In genomic region chr6:132730560-132730959, GRCh38 we compare ENCODE assay signal across 1 cellular context.
TF ChIP-seq lines count a peak whose summit lies in the region.

No MANE protein-coding gene starts in this region.

TF ChIP-seq in HepG2, 621 proteins besides CTCF, POLR2A, EP300 and RAD21 (continued from another document and continues in another):
- TF ChIP-seq, protein P1, sequence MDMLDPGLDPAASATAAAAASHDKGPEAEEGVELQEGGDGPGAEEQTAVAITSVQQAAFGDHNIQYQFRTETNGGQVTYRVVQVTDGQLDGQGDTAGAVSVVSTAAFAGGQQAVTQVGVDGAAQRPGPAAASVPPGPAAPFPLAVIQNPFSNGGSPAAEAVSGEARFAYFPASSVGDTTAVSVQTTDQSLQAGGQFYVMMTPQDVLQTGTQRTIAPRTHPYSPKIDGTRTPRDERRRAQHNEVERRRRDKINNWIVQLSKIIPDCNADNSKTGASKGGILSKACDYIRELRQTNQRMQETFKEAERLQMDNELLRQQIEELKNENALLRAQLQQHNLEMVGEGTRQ (IDR thresholded peaks at IDR 0.05; ENCODE audit: low read depth, low read length) = no peak
- TF ChIP-seq, protein P1 (CRISPR knock-in tag; IDR thresholded peaks at IDR 0.05; ENCODE audit: borderline replicate concordance) = no peak
- TF ChIP-seq SIX4 (CRISPR knock-in tag; IDR thresholded peaks at IDR 0.05) (no peak), PRPF4 (IDR thresholded peaks at IDR 0.05; ENCODE audit: low read depth, low read length, poor library complexity, severe bottlenecking) (no peak), TSC22D2 (CRISPR knock-in tag; IDR thresholded peaks at IDR 0.05; ENCODE audit: borderline replicate concordance) (no peak), SMYD3 (CRISPR knock-in tag; IDR thresholded peaks at IDR 0.05) (no peak), CHCHD3 (CRISPR knock-in tag; IDR thresholded peaks at IDR 0.05) (no peak), FIP1L1 (IDR thresholded peaks at IDR 0.05; ENCODE audit: borderline replicate concordance, insufficient read depth, low read depth, low read length) (no peak), MYNN (CRISPR knock-in tag; IDR thresholded peaks at IDR 0.05; ENCODE audit: low read depth) (no peak), IRF2 (CRISPR knock-in tag; IDR thresholded peaks at IDR 0.05) (no peak), ZBTB4 (CRISPR knock-in tag; IDR thresholded peaks at IDR 0.05; ENCODE audit: borderline replicate concordance) (no peak), AHDC1 (CRISPR knock-in tag; IDR thresholded peaks at IDR 0.05; ENCODE audit: borderline replicate concordance) (peak; percentile 91), BRD4 (CRISPR knock-in tag; IDR thresholded peaks at IDR 0.05) (no peak), ZNF451 (CRISPR knock-in tag; IDR thresholded peaks at IDR 0.05) (no peak), REXO4 (CRISPR knock-in tag; IDR thresholded peaks at IDR 0.05; ENCODE audit: borderline replicate concordance) (no peak), ZFP41 (CRISPR knock-in tag; IDR thresholded peaks at IDR 0.05; ENCODE audit: borderline replicate concordance) (no peak), KAT7 (CRISPR knock-in tag; IDR thresholded peaks at IDR 0.05; ENCODE audit: borderline replicate concordance) (no peak), JARID2 (CRISPR knock-in tag; IDR thresholded peaks at IDR 0.05; ENCODE audit: insufficient replicate concordance) (no peak), SUZ12 (IDR thresholded peaks at IDR 0.05; ENCODE audit: low read depth, low read length) (no peak), IKZF1 (IDR thresholded peaks at IDR 0.05) (no peak), CREM (IDR thresholded peaks at IDR 0.05) (peak; percentile 46), CREM (CRISPR knock-in tag; IDR thresholded peaks at IDR 0.05) (no peak), ZBTB7A (CRISPR knock-in tag; IDR thresholded peaks at IDR 0.05) (no peak), HNRNPK (IDR thresholded peaks at IDR 0.05; ENCODE audit: low read depth, low read length, poor library complexity, severe bottlenecking) (no peak), HBP1 (CRISPR knock-in tag; IDR thresholded peaks at IDR 0.05; ENCODE audit: low read depth) (no peak), ZNF619 (CRISPR knock-in tag; IDR thresholded peaks at IDR 0.05) (no peak), TCF7 (IDR thresholded peaks at IDR 0.05; ENCODE audit: low read depth) (no peak), ZBTB8A (CRISPR knock-in tag; IDR thresholded peaks at IDR 0.05; ENCODE audit: borderline replicate concordance, low read depth) (no peak), GZF1 (CRISPR knock-in tag; IDR thresholded peaks at IDR 0.05) (no peak), RORA (CRISPR knock-in tag; IDR thresholded peaks at IDR 0.05) (no peak)
- TF ChIP-seq, protein P2, sequence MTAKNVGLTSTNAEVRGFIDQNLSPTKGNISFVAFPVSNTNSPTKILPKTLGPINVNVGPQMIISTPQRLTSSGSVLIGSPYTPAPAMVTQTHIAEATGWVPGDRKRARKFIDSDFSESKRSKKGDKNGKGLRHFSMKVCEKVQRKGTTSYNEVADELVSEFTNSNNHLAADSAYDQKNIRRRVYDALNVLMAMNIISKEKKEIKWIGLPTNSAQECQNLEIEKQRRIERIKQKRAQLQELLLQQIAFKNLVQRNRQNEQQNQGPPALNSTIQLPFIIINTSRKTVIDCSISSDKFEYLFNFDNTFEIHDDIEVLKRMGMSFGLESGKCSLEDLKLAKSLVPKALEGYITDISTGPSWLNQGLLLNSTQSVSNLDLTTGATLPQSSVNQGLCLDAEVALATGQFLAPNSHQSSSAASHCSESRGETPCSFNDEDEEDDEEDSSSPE (CRISPR knock-in tag; IDR thresholded peaks at IDR 0.05) = no peak
- TF ChIP-seq, protein P3, sequence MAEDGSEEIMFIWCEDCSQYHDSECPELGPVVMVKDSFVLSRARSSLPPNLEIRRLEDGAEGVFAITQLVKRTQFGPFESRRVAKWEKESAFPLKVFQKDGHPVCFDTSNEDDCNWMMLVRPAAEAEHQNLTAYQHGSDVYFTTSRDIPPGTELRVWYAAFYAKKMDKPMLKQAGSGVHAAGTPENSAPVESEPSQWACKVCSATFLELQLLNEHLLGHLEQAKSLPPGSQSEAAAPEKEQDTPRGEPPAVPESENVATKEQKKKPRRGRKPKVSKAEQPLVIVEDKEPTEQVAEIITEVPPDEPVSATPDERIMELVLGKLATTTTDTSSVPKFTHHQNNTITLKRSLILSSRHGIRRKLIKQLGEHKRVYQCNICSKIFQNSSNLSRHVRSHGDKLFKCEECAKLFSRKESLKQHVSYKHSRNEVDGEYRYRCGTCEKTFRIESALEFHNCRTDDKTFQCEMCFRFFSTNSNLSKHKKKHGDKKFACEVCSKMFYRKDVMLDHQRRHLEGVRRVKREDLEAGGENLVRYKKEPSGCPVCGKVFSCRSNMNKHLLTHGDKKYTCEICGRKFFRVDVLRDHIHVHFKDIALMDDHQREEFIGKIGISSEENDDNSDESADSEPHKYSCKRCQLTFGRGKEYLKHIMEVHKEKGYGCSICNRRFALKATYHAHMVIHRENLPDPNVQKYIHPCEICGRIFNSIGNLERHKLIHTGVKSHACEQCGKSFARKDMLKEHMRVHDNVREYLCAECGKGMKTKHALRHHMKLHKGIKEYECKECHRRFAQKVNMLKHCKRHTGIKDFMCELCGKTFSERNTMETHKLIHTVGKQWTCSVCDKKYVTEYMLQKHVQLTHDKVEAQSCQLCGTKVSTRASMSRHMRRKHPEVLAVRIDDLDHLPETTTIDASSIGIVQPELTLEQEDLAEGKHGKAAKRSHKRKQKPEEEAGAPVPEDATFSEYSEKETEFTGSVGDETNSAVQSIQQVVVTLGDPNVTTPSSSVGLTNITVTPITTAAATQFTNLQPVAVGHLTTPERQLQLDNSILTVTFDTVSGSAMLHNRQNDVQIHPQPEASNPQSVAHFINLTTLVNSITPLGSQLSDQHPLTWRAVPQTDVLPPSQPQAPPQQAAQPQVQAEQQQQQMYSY (CRISPR knock-in tag; IDR thresholded peaks at IDR 0.05) = no peak
- TF ChIP-seq, protein P4, sequence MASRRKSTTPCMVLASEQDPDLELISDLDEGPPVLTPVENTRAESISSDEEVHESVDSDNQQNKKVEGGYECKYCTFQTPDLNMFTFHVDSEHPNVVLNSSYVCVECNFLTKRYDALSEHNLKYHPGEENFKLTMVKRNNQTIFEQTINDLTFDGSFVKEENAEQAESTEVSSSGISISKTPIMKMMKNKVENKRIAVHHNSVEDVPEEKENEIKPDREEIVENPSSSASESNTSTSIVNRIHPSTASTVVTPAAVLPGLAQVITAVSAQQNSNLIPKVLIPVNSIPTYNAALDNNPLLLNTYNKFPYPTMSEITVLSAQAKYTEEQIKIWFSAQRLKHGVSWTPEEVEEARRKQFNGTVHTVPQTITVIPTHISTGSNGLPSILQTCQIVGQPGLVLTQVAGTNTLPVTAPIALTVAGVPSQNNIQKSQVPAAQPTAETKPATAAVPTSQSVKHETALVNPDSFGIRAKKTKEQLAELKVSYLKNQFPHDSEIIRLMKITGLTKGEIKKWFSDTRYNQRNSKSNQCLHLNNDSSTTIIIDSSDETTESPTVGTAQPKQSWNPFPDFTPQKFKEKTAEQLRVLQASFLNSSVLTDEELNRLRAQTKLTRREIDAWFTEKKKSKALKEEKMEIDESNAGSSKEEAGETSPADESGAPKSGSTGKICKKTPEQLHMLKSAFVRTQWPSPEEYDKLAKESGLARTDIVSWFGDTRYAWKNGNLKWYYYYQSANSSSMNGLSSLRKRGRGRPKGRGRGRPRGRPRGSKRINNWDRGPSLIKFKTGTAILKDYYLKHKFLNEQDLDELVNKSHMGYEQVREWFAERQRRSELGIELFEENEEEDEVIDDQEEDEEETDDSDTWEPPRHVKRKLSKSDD (CRISPR knock-in tag; IDR thresholded peaks at IDR 0.05; ENCODE audit: low read depth) = no peak
- TF ChIP-seq, protein P5, sequence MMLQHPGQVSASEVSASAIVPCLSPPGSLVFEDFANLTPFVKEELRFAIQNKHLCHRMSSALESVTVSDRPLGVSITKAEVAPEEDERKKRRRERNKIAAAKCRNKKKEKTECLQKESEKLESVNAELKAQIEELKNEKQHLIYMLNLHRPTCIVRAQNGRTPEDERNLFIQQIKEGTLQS (CRISPR knock-in tag; IDR thresholded peaks at IDR 0.05) = no peak
- TF ChIP-seq, protein P6, sequence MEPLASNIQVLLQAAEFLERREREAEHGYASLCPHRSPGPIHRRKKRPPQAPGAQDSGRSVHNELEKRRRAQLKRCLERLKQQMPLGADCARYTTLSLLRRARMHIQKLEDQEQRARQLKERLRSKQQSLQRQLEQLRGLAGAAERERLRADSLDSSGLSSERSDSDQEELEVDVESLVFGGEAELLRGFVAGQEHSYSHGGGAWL (CRISPR knock-in tag; IDR thresholded peaks at IDR 0.05) = no peak
- TF ChIP-seq, protein P7, sequence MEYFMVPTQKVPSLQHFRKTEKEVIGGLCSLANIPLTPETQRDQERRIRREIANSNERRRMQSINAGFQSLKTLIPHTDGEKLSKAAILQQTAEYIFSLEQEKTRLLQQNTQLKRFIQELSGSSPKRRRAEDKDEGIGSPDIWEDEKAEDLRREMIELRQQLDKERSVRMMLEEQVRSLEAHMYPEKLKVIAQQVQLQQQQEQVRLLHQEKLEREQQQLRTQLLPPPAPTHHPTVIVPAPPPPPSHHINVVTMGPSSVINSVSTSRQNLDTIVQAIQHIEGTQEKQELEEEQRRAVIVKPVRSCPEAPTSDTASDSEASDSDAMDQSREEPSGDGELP (IDR thresholded peaks at IDR 0.05; ENCODE audit: borderline replicate concordance, low read depth) = no peak
- TF ChIP-seq, protein P8, sequence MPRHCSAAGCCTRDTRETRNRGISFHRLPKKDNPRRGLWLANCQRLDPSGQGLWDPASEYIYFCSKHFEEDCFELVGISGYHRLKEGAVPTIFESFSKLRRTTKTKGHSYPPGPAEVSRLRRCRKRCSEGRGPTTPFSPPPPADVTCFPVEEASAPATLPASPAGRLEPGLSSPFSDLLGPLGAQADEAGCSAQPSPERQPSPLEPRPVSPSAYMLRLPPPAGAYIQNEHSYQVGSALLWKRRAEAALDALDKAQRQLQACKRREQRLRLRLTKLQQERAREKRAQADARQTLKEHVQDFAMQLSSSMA (CRISPR knock-in tag; IDR thresholded peaks at IDR 0.05) = no peak
